Comparison of ENCODE assay signal across 36 cellular contexts in genomic region chr4:32192363-32192762, GRCh38.
"Had no signal": no experiment of that assay in that cellular context is flagged by ENCODE, and none has a peak within 500 bp of the region (broad histone marks: within the 10 kb centered on the region; RNA-seq: fewer than 3 reads in every experiment).

No MANE protein-coding gene starts in this region.

- H3K27ac ChIP-seq: adrenal gland, cardiac muscle cell, coronary artery, pancreas, prostate gland, skin epidermis, thoracic aorta had no signal

- H3K4me3 ChIP-seq: adrenal gland, cardiac muscle cell, coronary artery, pancreas, prostate gland, skin epidermis, thoracic aorta had no signal

- H3K9me3 ChIP-seq: adrenal gland, pancreas, prostate gland, thoracic aorta had no signal

- H3K27me3 Mint-ChIP-seq: activated CD4-positive, alpha-beta memory T cell treated with anti-CD3 and anti-CD28 coated beads for 36 hours; activated CD4-positive, alpha-beta T cell treated with anti-CD3 and anti-CD28 coated beads, Interleukin-2, amount 10 ng/mL, durations not matched to agents 24 days and 14 days; activated naive CD8-positive, alpha-beta T cell treated with anti-CD3 and anti-CD28 coated beads for 36 hours; brain; naive B cell; stimulated activated naive CD8-positive, alpha-beta T cell treated with anti-CD3 and anti-CD28 coated beads, Interleukin-15, Interleukin-2, amounts not matched to agents 100 ng/mL and 50 ng/mL, for 24 hours had no signal

- H3K36me3 ChIP-seq: adrenal gland, cardiac muscle cell, pancreas, prostate gland, thoracic aorta had no signal

- H3K27me3 ChIP-seq: adrenal gland, cardiac muscle cell, pancreas had no signal

- H3K4me3 Mint-ChIP-seq: activated CD4-positive, alpha-beta memory T cell treated with anti-CD3 and anti-CD28 coated beads for 36 hours; activated CD4-positive, alpha-beta T cell treated with anti-CD3 and anti-CD28 coated beads, Interleukin-2, amount 10 ng/mL, durations not matched to agents 24 days and 14 days; activated naive CD4-positive, alpha-beta T cell treated with anti-CD3 and anti-CD28 coated beads for 36 hours; activated naive CD8-positive, alpha-beta T cell treated with anti-CD3 and anti-CD28 coated beads for 36 hours; activated T-helper 1 cell treated with anti-CD3 and anti-CD28 coated beads, Interleukin-12 subunit alpha, Interleukin-12 subunit beta, Interleukin-2, Interleukin-4 antibody, amounts not matched to agents 30 ng/mL and 10 ng/mL and 1 ng/mL, durations not matched to agents 14 hours and 24 hours and 36 hours; brain; naive B cell; neural crest cell; stimulated activated effector memory CD8-positive, alpha-beta T cell treated with anti-CD3 and anti-CD28 coated beads, Interleukin-12 subunit alpha, Interleukin-12 subunit beta, amount 100 ng/mL, for 72 hours; stimulated activated naive CD8-positive, alpha-beta T cell treated with anti-CD3 and anti-CD28 coated beads, Interleukin-15, Interleukin-2, amounts not matched to agents 100 ng/mL and 50 ng/mL, for 24 hours had no signal

- ATAC-seq: esophagus mucosa; left cardiac atrium; left ventricle myocardium superior; pancreas; sciatic nerve; stimulated activated effector memory CD8-positive, alpha-beta T cell treated with anti-CD3 and anti-CD28 coated beads, Interleukin-12 subunit alpha, Interleukin-12 subunit beta, amount 100 ng/mL, for 72 hours had no signal

- H3K4me1 ChIP-seq: adrenal gland, pancreas, prostate gland had no signal

- H3K4me1 Mint-ChIP-seq: activated CD4-positive, alpha-beta T cell treated with anti-CD3 and anti-CD28 coated beads, Interleukin-2, amount 10 ng/mL, durations not matched to agents 24 days and 14 days; activated naive CD8-positive, alpha-beta T cell treated with anti-CD3 and anti-CD28 coated beads for 36 hours; brain; naive B cell; neural crest cell; stimulated activated effector memory CD8-positive, alpha-beta T cell treated with anti-CD3 and anti-CD28 coated beads, Interleukin-12 subunit alpha, Interleukin-12 subunit beta, amount 100 ng/mL, for 72 hours had no signal

- DNase-seq: activated CD4-positive, alpha-beta memory T cell treated with anti-CD3 and anti-CD28 coated beads for 36 hours; activated CD4-positive, alpha-beta T cell treated with anti-CD3 and anti-CD28 coated beads, Interleukin-2, amount 10 ng/mL, durations not matched to agents 24 days and 14 days; activated CD4-positive, CD25-positive, alpha-beta regulatory T cell treated with anti-CD3 and anti-CD28 coated beads, Interleukin-2, amount 50 U/mL, for 72 hours; activated CD8-positive, alpha-beta memory T cell treated with anti-CD3 and anti-CD28 coated beads, Interleukin-2, amount 50 U/mL, for 4 hours; activated effector memory CD4-positive, alpha-beta T cell treated with anti-CD3 and anti-CD28 coated beads, Interleukin-2, amount 50 U/mL, for 16 hours; activated naive CD4-positive, alpha-beta T cell treated with anti-CD3 and anti-CD28 coated beads for 36 hours; activated naive CD8-positive, alpha-beta T cell treated with anti-CD3 and anti-CD28 coated beads for 36 hours; activated T-cell treated with anti-CD3 and anti-CD28 coated beads, Interleukin-2, amount 50 U/mL, for 1 hour; adrenal gland; aorta; cerebellar nuclear complex; foreskin fibroblast; head of caudate nucleus; hippocampal formation; left cardiac atrium; left ventricle myocardium superior; naive B cell; nucleus accumbens; pancreas; retina; stimulated activated CD4-positive, alpha-beta T cell treated with anti-CD3 and anti-CD28 coated beads, Interleukin-4, amount 100 ng/mL, for 24 hours; trophoblast cell had no signal

- H3K9me3 Mint-ChIP-seq: activated CD4-positive, alpha-beta T cell treated with anti-CD3 and anti-CD28 coated beads, Interleukin-2, amount 10 ng/mL, durations not matched to agents 24 days and 14 days; activated T-helper 1 cell treated with anti-CD3 and anti-CD28 coated beads, Interleukin-12 subunit alpha, Interleukin-12 subunit beta, Interleukin-2, Interleukin-4 antibody, amounts not matched to agents 30 ng/mL and 10 ng/mL and 1 ng/mL, durations not matched to agents 14 hours and 24 hours and 36 hours; neural crest cell had no signal

- FAIRE-seq: keratinocyte, pancreas, urothelium cell line had no signal

- H3K27ac Mint-ChIP-seq: activated CD4-positive, alpha-beta memory T cell treated with anti-CD3 and anti-CD28 coated beads for 36 hours; activated CD4-positive, alpha-beta T cell treated with anti-CD3 and anti-CD28 coated beads, Interleukin-2, amount 10 ng/mL, durations not matched to agents 24 days and 14 days; activated naive CD4-positive, alpha-beta T cell treated with anti-CD3 and anti-CD28 coated beads for 36 hours; activated naive CD8-positive, alpha-beta T cell treated with anti-CD3 and anti-CD28 coated beads for 36 hours; activated T-helper 1 cell treated with anti-CD3 and anti-CD28 coated beads, Interleukin-12 subunit alpha, Interleukin-12 subunit beta, Interleukin-2, Interleukin-4 antibody, amounts not matched to agents 30 ng/mL and 10 ng/mL and 1 ng/mL, durations not matched to agents 14 hours and 24 hours and 36 hours; brain; naive B cell; stimulated activated effector memory CD8-positive, alpha-beta T cell treated with anti-CD3 and anti-CD28 coated beads, Interleukin-12 subunit alpha, Interleukin-12 subunit beta, amount 100 ng/mL, for 72 hours; stimulated activated naive CD8-positive, alpha-beta T cell treated with anti-CD3 and anti-CD28 coated beads, Interleukin-15, Interleukin-2, amounts not matched to agents 100 ng/mL and 50 ng/mL, for 24 hours had no signal

- H3K36me3 Mint-ChIP-seq: activated CD4-positive, alpha-beta memory T cell treated with anti-CD3 and anti-CD28 coated beads for 36 hours; activated naive CD8-positive, alpha-beta T cell treated with anti-CD3 and anti-CD28 coated beads for 36 hours; brain; naive B cell; stimulated activated effector memory CD8-positive, alpha-beta T cell treated with anti-CD3 and anti-CD28 coated beads, Interleukin-12 subunit alpha, Interleukin-12 subunit beta, amount 100 ng/mL, for 72 hours had no signal
